20 cellular contexts compared by ENCODE assay signal in genomic region chr15:48581221-48581620, GRCh38.
"Had no signal": no experiment of that assay in that cellular context is flagged by ENCODE, and none has a peak within 500 bp of the region (broad histone marks: within the 10 kb centered on the region; RNA-seq: fewer than 3 reads in every experiment).

No MANE protein-coding gene starts in this region.

- DNase-seq: activated CD4-positive, alpha-beta memory T cell treated with anti-CD3 and anti-CD28 coated beads, Interleukin-2, amount 10 ng/mL, durations not matched to agents 7 days and 5 days; activated CD4-positive, alpha-beta T cell treated with anti-CD3 and anti-CD28 coated beads for 4 hours; activated gamma-delta T cell; activated T-cell treated with anti-CD3 and anti-CD28 coated beads, Interleukin-2, amount 50 U/mL, for 4 hours; amniotic stem cell; body of pancreas; effector memory CD4-positive, alpha-beta T cell; heart right ventricle; left cardiac atrium; midbrain; stimulated activated CD4-positive, alpha-beta T cell treated with anti-CD3 and anti-CD28 coated beads, Interleukin-15, amount 100 ng/mL, for 24 hours; stimulated activated CD4-positive, alpha-beta T cell treated with anti-CD3 and anti-CD28 coated beads, Interleukin-4, amount 100 ng/mL, for 1 hour; stimulated activated naive CD4-positive, alpha-beta T cell; substantia nigra had no signal

- H3K9me3 Mint-ChIP-seq: activated CD4-positive, alpha-beta memory T cell treated with anti-CD3 and anti-CD28 coated beads, Interleukin-2, amount 10 ng/mL, durations not matched to agents 7 days and 5 days; activated T-cell treated with anti-CD3 and anti-CD28 coated beads, Interleukin-2, amount 50 U/mL, for 4 hours; T-helper 1 cell treated with Interleukin-12 subunit alpha and Interleukin-12 subunit beta and Interleukin-4 antibody, amounts not matched to agents 30 μg/mL and 1 μg/mL, for 36 hours had no signal

- H3K4me3 ChIP-seq: body of pancreas, gastroesophageal sphincter, heart right ventricle, lung, tibial nerve had no signal

- H3K27me3 Mint-ChIP-seq: activated CD4-positive, alpha-beta memory T cell treated with anti-CD3 and anti-CD28 coated beads, Interleukin-2, amount 10 ng/mL, durations not matched to agents 7 days and 5 days had no signal

- H3K27ac Mint-ChIP-seq: activated CD4-positive, alpha-beta memory T cell treated with anti-CD3 and anti-CD28 coated beads, Interleukin-2, amount 10 ng/mL, durations not matched to agents 7 days and 5 days; activated naive CD4-positive, alpha-beta T cell treated with anti-CD3 and anti-CD28 coated beads, Interleukin-2, amount 50 U/mL, for 72 hours; T-helper 1 cell treated with Interleukin-12 subunit alpha and Interleukin-12 subunit beta and Interleukin-4 antibody, amounts not matched to agents 30 μg/mL and 1 μg/mL, for 36 hours; WTC11 had no signal

- H3K4me1 Mint-ChIP-seq: activated CD4-positive, alpha-beta memory T cell treated with anti-CD3 and anti-CD28 coated beads, Interleukin-2, amount 10 ng/mL, durations not matched to agents 7 days and 5 days; WTC11 had no signal

- H3K4me3 Mint-ChIP-seq: activated CD4-positive, alpha-beta memory T cell treated with anti-CD3 and anti-CD28 coated beads, Interleukin-2, amount 10 ng/mL, durations not matched to agents 7 days and 5 days; activated T-cell treated with anti-CD3 and anti-CD28 coated beads, Interleukin-2, amount 50 U/mL, for 4 hours; T-helper 1 cell treated with Interleukin-12 subunit alpha and Interleukin-12 subunit beta and Interleukin-4 antibody, amounts not matched to agents 30 μg/mL and 1 μg/mL, for 36 hours; WTC11 had no signal

- ATAC-seq: activated naive CD4-positive, alpha-beta T cell treated with anti-CD3 and anti-CD28 coated beads, Interleukin-2, amount 50 U/mL, for 72 hours; activated T-cell treated with anti-CD3 and anti-CD28 coated beads, Interleukin-2, amount 50 U/mL, for 4 hours; body of pancreas; gastroesophageal sphincter; WTC11 had no signal

- H3K36me3 Mint-ChIP-seq: activated naive CD4-positive, alpha-beta T cell treated with anti-CD3 and anti-CD28 coated beads, Interleukin-2, amount 50 U/mL, for 72 hours; WTC11 had no signal
